1 cellular context compared by ENCODE assay signal in the genomic region with DNA sequence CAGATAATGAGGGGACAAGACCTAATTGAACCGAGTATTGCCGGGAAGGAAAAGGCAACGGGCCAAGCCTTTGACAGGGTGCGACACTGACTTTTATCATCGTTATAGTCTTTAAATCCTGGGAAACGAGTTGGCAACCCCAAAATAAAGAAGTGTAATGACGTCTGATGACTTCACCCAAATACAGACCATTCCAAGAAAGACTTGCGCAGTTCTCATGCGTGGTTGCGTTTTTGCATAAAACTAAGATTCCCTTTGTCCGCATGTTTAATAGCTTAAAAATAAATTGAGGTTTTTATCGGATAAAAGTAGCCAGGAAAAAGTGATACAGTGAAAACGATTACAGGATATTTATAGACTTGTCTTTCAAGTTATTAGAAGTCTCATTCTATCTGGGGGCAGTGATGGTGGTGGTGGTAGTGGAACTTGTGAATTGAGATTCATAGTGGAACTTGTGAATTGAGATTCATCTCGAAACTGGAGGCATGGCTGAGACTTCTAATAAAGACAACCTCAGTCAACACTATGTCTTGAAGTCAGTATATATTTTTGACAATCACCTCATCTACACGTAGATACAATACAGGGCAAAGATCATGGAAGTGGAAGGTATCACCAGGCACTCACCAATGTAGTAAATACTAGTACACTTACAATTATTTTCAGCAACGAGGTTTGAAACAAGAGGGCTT.
TF ChIP-seq lines count a peak whose summit lies in the region.

No MANE protein-coding gene starts in this region.

TF ChIP-seq in K562, 482 proteins besides CTCF, POLR2A, EP300 and RAD21 (continued from another document and continues in another):
- TF ChIP-seq, protein P1, sequence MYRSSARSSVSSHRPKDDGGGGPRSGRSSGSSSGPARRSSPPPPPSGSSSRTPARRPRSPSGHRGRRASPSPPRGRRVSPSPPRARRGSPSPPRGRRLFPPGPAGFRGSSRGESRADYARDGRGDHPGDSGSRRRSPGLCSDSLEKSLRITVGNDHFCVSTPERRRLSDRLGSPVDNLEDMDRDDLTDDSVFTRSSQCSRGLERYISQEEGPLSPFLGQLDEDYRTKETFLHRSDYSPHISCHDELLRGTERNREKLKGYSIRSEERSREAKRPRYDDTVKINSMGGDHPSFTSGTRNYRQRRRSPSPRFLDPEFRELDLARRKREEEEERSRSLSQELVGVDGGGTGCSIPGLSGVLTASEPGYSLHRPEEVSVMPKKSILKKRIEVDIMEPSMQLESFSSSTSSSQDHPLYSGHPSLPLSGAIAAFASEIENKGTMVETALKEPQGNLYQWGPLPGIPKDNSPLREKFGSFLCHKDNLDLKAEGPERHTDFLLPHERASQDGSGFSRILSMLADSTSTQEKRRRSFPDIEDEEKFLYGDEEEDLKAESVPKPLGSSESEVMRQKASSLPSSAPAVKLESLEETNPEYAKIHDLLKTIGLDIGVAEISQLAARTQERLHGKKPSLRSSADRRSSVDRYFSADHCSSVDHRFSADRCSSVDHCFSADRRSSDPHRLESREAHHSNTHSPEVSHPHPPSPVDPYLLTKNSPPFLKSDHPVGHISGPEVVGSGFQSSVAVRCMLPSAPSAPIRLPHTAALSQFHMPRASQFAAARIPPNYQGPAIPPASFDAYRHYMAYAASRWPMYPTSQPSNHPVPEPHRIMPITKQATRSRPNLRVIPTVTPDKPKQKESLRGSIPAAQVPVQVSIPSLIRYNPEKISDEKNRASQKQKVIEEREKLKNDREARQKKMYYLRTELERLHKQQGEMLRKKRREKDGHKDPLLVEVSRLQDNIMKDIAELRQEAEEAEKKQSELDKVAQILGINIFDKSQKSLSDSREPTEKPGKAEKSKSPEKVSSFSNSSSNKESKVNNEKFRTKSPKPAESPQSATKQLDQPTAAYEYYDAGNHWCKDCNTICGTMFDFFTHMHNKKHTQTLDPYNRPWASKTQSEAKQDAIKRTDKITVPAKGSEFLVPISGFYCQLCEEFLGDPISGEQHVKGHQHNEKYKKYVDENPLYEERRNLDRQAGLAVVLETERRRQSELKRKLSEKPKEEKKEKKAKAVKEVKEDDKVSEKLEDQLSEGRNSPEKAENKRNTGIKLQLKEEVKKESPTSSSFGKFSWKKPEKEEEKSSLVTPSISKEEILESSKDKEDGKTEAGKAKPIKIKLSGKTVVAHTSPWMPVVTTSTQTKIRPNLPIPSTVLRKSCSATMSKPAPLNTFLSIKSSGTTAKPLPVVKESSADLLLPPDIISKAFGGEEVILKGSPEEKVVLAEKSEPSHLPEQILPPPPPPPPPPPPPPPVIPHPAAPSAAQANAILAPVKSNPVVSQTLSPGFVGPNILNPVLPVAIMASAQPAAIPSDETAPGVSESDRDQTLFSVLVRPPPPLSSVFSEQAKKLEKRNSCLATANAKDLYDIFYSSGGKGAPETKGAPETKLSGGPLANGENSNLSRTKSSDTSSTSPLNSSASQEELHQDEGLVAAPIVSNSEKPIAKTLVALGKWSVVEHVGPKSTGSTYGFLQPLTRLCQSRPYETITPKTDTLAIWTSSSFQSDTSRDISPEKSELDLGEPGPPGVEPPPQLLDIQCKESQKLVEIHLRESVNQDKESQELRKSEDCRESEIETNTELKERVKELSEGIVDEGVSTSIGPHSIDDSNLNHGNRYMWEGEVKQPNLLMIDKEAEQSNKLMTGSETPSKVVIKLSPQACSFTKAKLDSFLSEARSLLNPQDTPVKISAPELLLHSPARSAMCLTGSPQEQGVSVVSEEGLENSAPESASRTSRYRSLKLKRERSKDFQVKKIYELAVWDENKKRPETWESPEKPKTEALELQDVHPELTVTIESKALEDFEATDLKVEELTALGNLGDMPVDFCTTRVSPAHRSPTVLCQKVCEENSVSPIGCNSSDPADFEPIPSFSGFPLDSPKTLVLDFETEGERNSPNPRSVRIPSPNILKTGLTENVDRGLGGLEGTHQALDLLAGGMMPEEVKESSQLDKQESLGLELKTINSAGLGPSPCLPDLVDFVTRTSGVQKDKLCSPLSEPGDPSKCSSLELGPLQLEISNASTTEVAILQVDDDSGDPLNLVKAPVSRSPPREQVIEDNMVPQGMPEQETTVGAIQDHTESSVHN (IDR thresholded peaks at IDR 0.05; ENCODE audit: borderline replicate concordance in 1 of 2, low read depth in 1 of 2): no peak
- TF ChIP-seq, protein P2, sequence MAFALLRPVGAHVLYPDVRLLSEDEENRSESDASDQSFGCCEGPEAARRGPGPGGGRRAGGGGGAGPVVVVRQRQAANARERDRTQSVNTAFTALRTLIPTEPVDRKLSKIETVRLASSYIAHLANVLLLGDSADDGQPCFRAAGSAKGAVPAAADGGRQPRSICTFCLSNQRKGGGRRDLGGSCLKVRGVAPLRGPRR (CRISPR knock-in tag; IDR thresholded peaks at IDR 0.05): no peak
- TF ChIP-seq SLC30A9 (CRISPR knock-in tag; IDR thresholded peaks at IDR 0.05) (no peak), CSDE1 (IDR thresholded peaks at IDR 0.05) (0 out of 4 replicates have a peak, but pooled peaks of 1 of the 2 experiments have one; percentile 14), RCOR1 (IDR thresholded peaks at IDR 0.05; ENCODE audit: borderline replicate concordance in 1 of 2, low read depth in 2 of 2, low read length in 2 of 2) (no peak), HMBOX1 (IDR thresholded peaks at IDR 0.05) (peak; percentile 10; the same call in 1 of the 2 replicates), MAFF (IDR thresholded peaks at IDR 0.05; ENCODE audit: low read length) (no peak), CBFA2T3 (IDR thresholded peaks at IDR 0.05) (no peak), CHD4 (IDR thresholded peaks at IDR 0.05; ENCODE audit: insufficient read depth, insufficient replicate concordance, low read depth, low read length, poor library complexity, severe bottlenecking) (no peak), NFRKB (IDR thresholded peaks at IDR 0.05; ENCODE audit: low read depth) (peak; percentile 82; the same call in 1 of the 2 replicates), ETV5 (CRISPR knock-in tag; IDR thresholded peaks at IDR 0.05; ENCODE audit: low read depth) (no peak), XRCC3 (IDR thresholded peaks at IDR 0.05) (no peak), ZNF707 (CRISPR knock-in tag; conservative IDR thresholded peaks at IDR 0.05) (no peak), GTF2B (IDR thresholded peaks at IDR 0.05; ENCODE audit: extremely low read depth, insufficient read length) (no peak), AFF4 (CRISPR knock-in tag; IDR thresholded peaks at IDR 0.05) (no peak; the same call in 1 of the 2 replicates), FOXJ2 (tag; IDR thresholded peaks at IDR 0.05) (peak; percentile 73; the same call in 1 of the 2 replicates), ZKSCAN8 (CRISPR knock-in tag; IDR thresholded peaks at IDR 0.05) (no peak), EWSR1 (IDR thresholded peaks at IDR 0.05; ENCODE audit: borderline replicate concordance, low read depth, partially characterized antibody) (no peak), MECOM (CRISPR knock-in tag; IDR thresholded peaks at IDR 0.05) (no peak; the same call in 1 of the 2 replicates), CBFA2T2 (conservative IDR thresholded peaks at IDR 0.05) (no peak), ZNF76 (CRISPR knock-in tag; IDR thresholded peaks at IDR 0.05; ENCODE audit: borderline replicate concordance) (no peak), ZNF395 (CRISPR knock-in tag; IDR thresholded peaks at IDR 0.05) (no peak), FOXK2 (conservative IDR thresholded peaks at IDR 0.05 in 1 of 2, IDR thresholded peaks at IDR 0.05 in 1 of 2; ENCODE audit: low read depth in 2 of 2) (no peak), ZNF347 (CRISPR knock-in tag; IDR thresholded peaks at IDR 0.05; ENCODE audit: low read depth) (no peak), THRAP3 (IDR thresholded peaks at IDR 0.05; ENCODE audit: borderline replicate concordance) (no peak), ELF2 (CRISPR knock-in tag; IDR thresholded peaks at IDR 0.05) (peak; percentile 46; the same call in 1 of the 2 replicates), SAP30 (IDR thresholded peaks at IDR 0.05; ENCODE audit: borderline replicate concordance, insufficient read depth, low read depth, low read length, poor library complexity, severe bottlenecking) (no peak), ZNF311 (CRISPR knock-in tag; IDR thresholded peaks at IDR 0.05) (no peak), ZNF217 (CRISPR knock-in tag; IDR thresholded peaks at IDR 0.05) (no peak), JUND (IDR thresholded peaks at IDR 0.05; ENCODE audit: borderline replicate concordance, low read depth, low read length) (peak; percentile 16; the same call in 1 of the 2 replicates), JUND (tag; IDR thresholded peaks at IDR 0.05; ENCODE audit: borderline replicate concordance, low read depth, low read length) (peak; percentile 74; the same call in 1 of the 3 replicates), STAG1 (CRISPR knock-in tag; IDR thresholded peaks at IDR 0.05; ENCODE audit: borderline replicate concordance) (no peak), MEF2D (tag; conservative IDR thresholded peaks at IDR 0.05; ENCODE audit: low read depth) (0 out of 2 replicates have a peak, but pooled peaks have one; percentile 48), NR2C2 (CRISPR knock-in tag; IDR thresholded peaks at IDR 0.05) (no peak), NR2C2 (tag; IDR thresholded peaks at IDR 0.05) (no peak), SMARCA5 (IDR thresholded peaks at IDR 0.05) (0 out of 2 replicates have a peak, but pooled peaks have one; percentile 5)
- TF ChIP-seq, protein P3, sequence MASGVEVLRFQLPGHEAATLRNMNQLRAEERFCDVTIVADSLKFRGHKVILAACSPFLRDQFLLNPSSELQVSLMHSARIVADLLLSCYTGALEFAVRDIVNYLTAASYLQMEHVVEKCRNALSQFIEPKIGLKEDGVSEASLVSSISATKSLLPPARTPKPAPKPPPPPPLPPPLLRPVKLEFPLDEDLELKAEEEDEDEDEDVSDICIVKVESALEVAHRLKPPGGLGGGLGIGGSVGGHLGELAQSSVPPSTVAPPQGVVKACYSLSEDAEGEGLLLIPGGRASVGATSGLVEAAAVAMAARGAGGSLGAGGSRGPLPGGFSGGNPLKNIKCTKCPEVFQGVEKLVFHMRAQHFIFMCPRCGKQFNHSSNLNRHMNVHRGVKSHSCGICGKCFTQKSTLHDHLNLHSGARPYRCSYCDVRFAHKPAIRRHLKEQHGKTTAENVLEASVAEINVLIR (CRISPR knock-in tag; IDR thresholded peaks at IDR 0.05): no peak
- TF ChIP-seq, protein P4, sequence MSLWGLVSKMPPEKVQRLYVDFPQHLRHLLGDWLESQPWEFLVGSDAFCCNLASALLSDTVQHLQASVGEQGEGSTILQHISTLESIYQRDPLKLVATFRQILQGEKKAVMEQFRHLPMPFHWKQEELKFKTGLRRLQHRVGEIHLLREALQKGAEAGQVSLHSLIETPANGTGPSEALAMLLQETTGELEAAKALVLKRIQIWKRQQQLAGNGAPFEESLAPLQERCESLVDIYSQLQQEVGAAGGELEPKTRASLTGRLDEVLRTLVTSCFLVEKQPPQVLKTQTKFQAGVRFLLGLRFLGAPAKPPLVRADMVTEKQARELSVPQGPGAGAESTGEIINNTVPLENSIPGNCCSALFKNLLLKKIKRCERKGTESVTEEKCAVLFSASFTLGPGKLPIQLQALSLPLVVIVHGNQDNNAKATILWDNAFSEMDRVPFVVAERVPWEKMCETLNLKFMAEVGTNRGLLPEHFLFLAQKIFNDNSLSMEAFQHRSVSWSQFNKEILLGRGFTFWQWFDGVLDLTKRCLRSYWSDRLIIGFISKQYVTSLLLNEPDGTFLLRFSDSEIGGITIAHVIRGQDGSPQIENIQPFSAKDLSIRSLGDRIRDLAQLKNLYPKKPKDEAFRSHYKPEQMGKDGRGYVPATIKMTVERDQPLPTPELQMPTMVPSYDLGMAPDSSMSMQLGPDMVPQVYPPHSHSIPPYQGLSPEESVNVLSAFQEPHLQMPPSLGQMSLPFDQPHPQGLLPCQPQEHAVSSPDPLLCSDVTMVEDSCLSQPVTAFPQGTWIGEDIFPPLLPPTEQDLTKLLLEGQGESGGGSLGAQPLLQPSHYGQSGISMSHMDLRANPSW (CRISPR knock-in tag; IDR thresholded peaks at IDR 0.05): 0 out of 2 replicates have a peak, but pooled peaks have one; percentile 43
